ENCODE assay signal across 10 cellular contexts in the genomic region with DNA sequence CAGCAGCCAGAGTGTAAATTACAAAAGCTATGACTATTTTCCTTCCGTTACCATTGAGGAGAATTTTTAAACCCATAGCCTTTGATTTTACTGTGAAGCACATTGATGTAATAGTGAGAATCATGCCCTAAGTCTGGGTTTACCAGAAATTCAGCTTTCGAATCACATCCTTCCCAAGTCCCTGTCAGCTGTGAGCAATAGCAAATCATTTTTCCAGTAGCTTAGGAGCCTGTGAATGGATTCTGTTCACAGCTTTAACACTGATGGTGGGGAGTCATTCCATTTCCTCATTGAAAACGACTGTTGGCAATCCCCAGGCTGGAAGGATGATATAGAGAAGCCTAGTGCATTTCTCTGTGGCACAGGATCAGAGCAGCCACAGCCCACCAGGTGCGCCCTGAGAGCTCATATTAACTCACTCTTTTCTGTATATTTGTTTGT.
DNase-seq lines count a peak whose midpoint lies in the region; ATAC-seq, FAIRE-seq and TF ChIP-seq lines count a peak whose summit lies in the region.
"Had no signal": no experiment of that assay in that cellular context is flagged by ENCODE, and none has a peak within 500 bp of the region (broad histone marks: within the 10 kb centered on the region; RNA-seq: fewer than 3 reads in every experiment).

No MANE protein-coding gene starts in this region.

- FAIRE-seq in HTR-8/SVneo (lab: Jason Lieb, UNC), result no peak
- FAIRE-seq: kidney had no signal

- peak overlapping the region; percentile 39 for H3K4me3 ChIP-seq in GM12865 (ENCODE audit: low read depth, low read length)

- no peak for TF ChIP-seq CTCF in GM12865 (IDR thresholded peaks at IDR 0.05; ENCODE audit: insufficient read depth, low read depth, low read length, missing control alignments)

- H3K4me3 Mint-ChIP-seq in IgD-negative memory B cell, result peak overlapping the region in 3 of 4 donors; percentile 25 to 81 (median 62)
- H3K4me3 Mint-ChIP-seq in activated naive CD8-positive, alpha-beta T cell treated with anti-CD3 and anti-CD28 coated beads for 36 hours, result no peak overlapping the region

- peak; percentile 83 for DNase-seq in GM12865 (ENCODE audit: low read depth)
- DNase-seq in activated naive CD8-positive, alpha-beta T cell treated with anti-CD3 and anti-CD28 coated beads for 36 hours, result peak; percentile 48
- DNase-seq in NCI-H82 treated with DMSO at 0.1 percent for 48 hours (lab: John Stamatoyannopoulos, UW; ENCODE audit: unreplicated experiment), result no peak
- no peak for DNase-seq in glomerular visceral epithelial cell (ENCODE audit: extremely low spot score)
- no peak for DNase-seq in effector CD4-positive, alpha-beta T cell
- DNase-seq in HTR-8/SVneo (ENCODE audit: insufficient read length, low spot score), result no peak
- DNase-seq: DMS153, kidney had no signal

- peaks cover 0 to 2% (median 0%) of the 10 kb centered on the region in 3 donors for H3K9me3 Mint-ChIP-seq in IgD-negative memory B cell
- H3K9me3 Mint-ChIP-seq in activated naive CD8-positive, alpha-beta T cell treated with anti-CD3 and anti-CD28 coated beads for 36 hours, result peaks cover 1% of the 10 kb centered on the region

- peaks cover 38 to 46% (median 45%) of the 10 kb centered on the region in 3 donors for H3K4me1 Mint-ChIP-seq in IgD-negative memory B cell
- peaks cover 37% of the 10 kb centered on the region for H3K4me1 Mint-ChIP-seq in activated naive CD8-positive, alpha-beta T cell treated with anti-CD3 and anti-CD28 coated beads for 36 hours

- no peaks in the 10 kb centered on the region for H3K27me3 Mint-ChIP-seq in IgD-negative memory B cell
- H3K27me3 Mint-ChIP-seq in activated naive CD8-positive, alpha-beta T cell treated with anti-CD3 and anti-CD28 coated beads for 36 hours, result peaks cover 4% of the 10 kb centered on the region

- peak; percentile 47 for ATAC-seq in GM19452 (IDR thresholded peaks at IDR 0.05; ENCODE audit: unreplicated experiment)

- H3K36me3 Mint-ChIP-seq in IgD-negative memory B cell, result peaks cover 2% of the 10 kb centered on the region
- no peaks in the 10 kb centered on the region for H3K36me3 Mint-ChIP-seq in activated naive CD8-positive, alpha-beta T cell treated with anti-CD3 and anti-CD28 coated beads for 36 hours

- H3K27ac Mint-ChIP-seq in IgD-negative memory B cell, result no peak overlapping the region
- H3K27ac Mint-ChIP-seq in activated naive CD8-positive, alpha-beta T cell treated with anti-CD3 and anti-CD28 coated beads for 36 hours, result peak overlapping the region; percentile 69

Comparison
In these comparisons a context has a peak if more than half of its experiments do, and no peak if none do; other contexts are left out.
1. DNase-seq: peak in GM12865 (single experiment) and activated naive CD8-positive, alpha-beta T cell treated with anti-CD3 and anti-CD28 coated beads for 36 hours (single experiment); none in NCI-H82 treated with DMSO at 0.1 percent for 48 hours (single experiment), glomerular visceral epithelial cell (single experiment), effector CD4-positive, alpha-beta T cell (single experiment) and HTR-8/SVneo (single experiment).